Comparison of ENCODE assay signal across 27 cellular contexts in genomic region chr15:81921163-81921562, GRCh38.
"Had no signal": no experiment of that assay in that cellular context is flagged by ENCODE, and none has a peak within 500 bp of the region (broad histone marks: within the 10 kb centered on the region; RNA-seq: fewer than 3 reads in every experiment).

No MANE protein-coding gene starts in this region.

- H3K27me3 ChIP-seq: esophagus muscularis mucosa, esophagus squamous epithelium, foreskin keratinocyte, gastrocnemius medialis, gastroesophageal sphincter, heart left ventricle, heart right ventricle, hepatocyte had no signal

- H3K4me1 Mint-ChIP-seq: endodermal cell had no signal

- DNase-seq: cortex of kidney; dermis blood vessel endothelial cell; dorsolateral prefrontal cortex; effector CD4-positive, alpha-beta T cell; effector CD8-positive, alpha-beta T cell; effector memory CD4-positive, alpha-beta T cell; effector memory CD8-positive, alpha-beta T cell; endodermal cell; erythroblast; esophagus squamous epithelium; foreskin fibroblast; foreskin keratinocyte; foreskin melanocyte; gastrocnemius medialis; glutamatergic neuron; head of caudate nucleus; heart left ventricle; heart right ventricle; hippocampal formation had no signal

- H3K27ac Mint-ChIP-seq: dendritic cell treated with granulocyte-macrophage colony-stimulating factor and Interleukin-4, amounts not matched to agents 40 ng/mL and 50 ng/mL, for 4 days; effector memory CD8-positive, alpha-beta T cell; endodermal cell had no signal

- H2AFZ ChIP-seq: hepatocyte had no signal

- H3K27me3 Mint-ChIP-seq: dendritic cell treated with granulocyte-macrophage colony-stimulating factor and Interleukin-4, amounts not matched to agents 40 ng/mL and 50 ng/mL, for 4 days had no signal

- H3K4me1 ChIP-seq: esophagus squamous epithelium, foreskin keratinocyte, gastrocnemius medialis had no signal

- FAIRE-seq: endothelial cell of umbilical vein had no signal

- H3K27ac ChIP-seq: coronary artery, dorsolateral prefrontal cortex, epithelial cell of prostate, esophagus muscularis mucosa, esophagus squamous epithelium, foreskin keratinocyte, gastrocnemius medialis, gastroesophageal sphincter, heart left ventricle, heart right ventricle, hepatocyte had no signal

- ATAC-seq: effector memory CD8-positive, alpha-beta T cell; esophagus mucosa; foreskin keratinocyte; gastrocnemius medialis; gastroesophageal sphincter; heart left ventricle; heart right ventricle had no signal

- H3K4me2 ChIP-seq: hepatocyte had no signal

- H3K4me3 ChIP-seq: coronary artery, dorsolateral prefrontal cortex, esophagus muscularis mucosa, esophagus squamous epithelium, gastroesophageal sphincter, heart left ventricle, heart right ventricle, hepatocyte had no signal

- H3K36me3 ChIP-seq: esophagus muscularis mucosa, esophagus squamous epithelium, gastrocnemius medialis, gastroesophageal sphincter, heart left ventricle, heart right ventricle had no signal

- H3K79me2 ChIP-seq: hepatocyte had no signal

- H3K4me3 Mint-ChIP-seq: dendritic cell treated with granulocyte-macrophage colony-stimulating factor and Interleukin-4, amounts not matched to agents 40 ng/mL and 50 ng/mL, for 4 days; effector memory CD8-positive, alpha-beta T cell; endodermal cell had no signal
